22 cellular contexts compared by ENCODE assay signal in genomic region chr6:166592818-166593217, GRCh38. TPM values are rescaled to one million over a fixed set of nuclear protein-coding genes. Genes with fewer than 3 reads are reported as not detected.
DNase-seq lines count a peak whose midpoint lies in the region; ATAC-seq and TF ChIP-seq lines count a peak whose summit lies in the region.
"Had no signal": no experiment of that assay in that cellular context is flagged by ENCODE, and none has a peak within 500 bp of the region (broad histone marks: within the 10 kb centered on the region; RNA-seq: fewer than 3 reads in every experiment).

No MANE protein-coding gene starts in this region.

- no peaks in the 10 kb centered on the region for H3K9me3 Mint-ChIP-seq in activated CD8-positive, alpha-beta memory T cell treated with anti-CD3 and anti-CD28 coated beads, Interleukin-2, amount 10 ng/mL, durations not matched to agents 7 days and 5 days (ENCODE audit: low read depth)
- H3K9me3 Mint-ChIP-seq: activated CD4-positive, alpha-beta memory T cell treated with anti-CD3 and anti-CD28 coated beads for 36 hours; activated T-helper 1 cell treated with anti-CD3 and anti-CD28 coated beads, Interleukin-12 subunit alpha, Interleukin-12 subunit beta, Interleukin-2, Interleukin-4 antibody, amounts not matched to agents 30 ng/mL and 10 ng/mL and 1 ng/mL, durations not matched to agents 14 hours and 24 hours and 36 hours; CD14-positive monocyte; mesothelial cell of epicardium; neural crest cell; stimulated activated naive CD8-positive, alpha-beta T cell treated with anti-CD3 and anti-CD28 coated beads, Interleukin-15, amount 100 ng/mL, for 72 hours had no signal

- CTCF ChIA-PET in activated CD8-positive, alpha-beta memory T cell treated with anti-CD3 and anti-CD28 coated beads, Interleukin-2, amount 10 ng/mL, durations not matched to agents 7 days and 5 days (lab: Charles Lee), result no interaction called here

- no peak for TF ChIP-seq POLR2A in spleen (IDR thresholded peaks at IDR 0.05)

- H3K4me2 ChIP-seq in skeletal muscle satellite cell (ENCODE audit: low read length), result no peak overlapping the region
- H3K4me2 ChIP-seq: A549 had no signal

- H3K4me1 ChIP-seq in skeletal muscle satellite cell (ENCODE audit: control insufficient read depth, insufficient read depth, low read length) (peaks cover 74% of the 10 kb centered on the region), spleen (peaks cover 14 to 38% (median 31%) of the 10 kb centered on the region in 6 donors)
- H3K4me1 ChIP-seq: A549 had no signal

- H3K27me3 ChIP-seq in skeletal muscle satellite cell (ENCODE audit: control insufficient read depth, insufficient read depth, low read length), result no peaks in the 10 kb centered on the region
- H3K27me3 ChIP-seq in spleen (replicated peaks in 1 of 7), result no peaks in the 10 kb centered on the region

- H3K36me3 ChIP-seq in skeletal muscle satellite cell (ENCODE audit: insufficient read depth, low read length), result peaks cover 20% of the 10 kb centered on the region
- no peaks in the 10 kb centered on the region for H3K36me3 ChIP-seq in spleen
- H3K36me3 ChIP-seq: WERI-Rb-1 had no signal

- peak; percentile 29 for DNase-seq in activated CD8-positive, alpha-beta memory T cell treated with anti-CD3 and anti-CD28 coated beads, Interleukin-2, amount 10 ng/mL, durations not matched to agents 7 days and 5 days
- DNase-seq in activated CD8-positive, alpha-beta memory T cell treated with anti-CD3 and anti-CD28 coated beads, Interleukin-2, amount 50 U/mL, for 4 hours, result no peak
- DNase-seq in amniotic epithelial cell (ENCODE audit: low read depth) (peak; percentile 89), fibroblast of pulmonary artery (ENCODE audit: low read depth) (peak; percentile 53), hippocampal formation (lab: John Stamatoyannopoulos, UW) (no peak), spleen (no peak)
- DNase-seq: activated CD4-positive, alpha-beta memory T cell treated with anti-CD3 and anti-CD28 coated beads for 36 hours; hypothalamus; MM.1S; NCI-H1930; NCI-H446 treated with DMSO at 0.1 percent for 48 hours; stimulated activated naive CD8-positive, alpha-beta T cell treated with anti-CD3 and anti-CD28 coated beads, Interleukin-15, amount 100 ng/mL, for 72 hours; SW 1271; WERI-Rb-1 had no signal

- no peak for ATAC-seq in activated CD8-positive, alpha-beta memory T cell treated with anti-CD3 and anti-CD28 coated beads, Interleukin-2, amount 10 ng/mL, durations not matched to agents 7 days and 5 days
- ATAC-seq in GM21825 (IDR thresholded peaks at IDR 0.05; ENCODE audit: unreplicated experiment), result no peak
- ATAC-seq: A549; stimulated activated naive CD8-positive, alpha-beta T cell treated with anti-CD3 and anti-CD28 coated beads, Interleukin-15, amount 100 ng/mL, for 72 hours had no signal

- WGBS in spleen, 5 donors, result 82 to 92% (median 84%) methylated on average over 9 of the region's 9 CpGs

- H3K27me3 Mint-ChIP-seq in activated CD8-positive, alpha-beta memory T cell treated with anti-CD3 and anti-CD28 coated beads, Interleukin-2, amount 10 ng/mL, durations not matched to agents 7 days and 5 days, result no peaks in the 10 kb centered on the region
- H3K27me3 Mint-ChIP-seq: activated CD4-positive, alpha-beta memory T cell treated with anti-CD3 and anti-CD28 coated beads for 36 hours; activated naive CD8-positive, alpha-beta T cell; stimulated activated naive CD8-positive, alpha-beta T cell treated with anti-CD3 and anti-CD28 coated beads, Interleukin-15, amount 100 ng/mL, for 72 hours had no signal

- no peaks in the 10 kb centered on the region for H3K9me3 ChIP-seq in skeletal muscle satellite cell (replicated peaks; ENCODE audit: low read length)
- H3K9me3 ChIP-seq in spleen, result no peaks in the 10 kb centered on the region
- H3K9me3 ChIP-seq: A549 had no signal

- no peak overlapping the region for H3K27ac Mint-ChIP-seq in activated CD8-positive, alpha-beta memory T cell treated with anti-CD3 and anti-CD28 coated beads, Interleukin-2, amount 10 ng/mL, durations not matched to agents 7 days and 5 days
- H3K27ac Mint-ChIP-seq: activated CD4-positive, alpha-beta memory T cell treated with anti-CD3 and anti-CD28 coated beads for 36 hours; activated naive CD8-positive, alpha-beta T cell; activated T-helper 1 cell treated with anti-CD3 and anti-CD28 coated beads, Interleukin-12 subunit alpha, Interleukin-12 subunit beta, Interleukin-2, Interleukin-4 antibody, amounts not matched to agents 30 ng/mL and 10 ng/mL and 1 ng/mL, durations not matched to agents 14 hours and 24 hours and 36 hours; mesothelial cell of epicardium; stimulated activated naive CD8-positive, alpha-beta T cell treated with anti-CD3 and anti-CD28 coated beads, Interleukin-15, amount 100 ng/mL, for 72 hours had no signal

- H3K36me3 Mint-ChIP-seq in activated CD8-positive, alpha-beta memory T cell treated with anti-CD3 and anti-CD28 coated beads, Interleukin-2, amount 10 ng/mL, durations not matched to agents 7 days and 5 days, result no peaks in the 10 kb centered on the region
- H3K36me3 Mint-ChIP-seq: activated CD4-positive, alpha-beta memory T cell treated with anti-CD3 and anti-CD28 coated beads for 36 hours; CD14-positive monocyte had no signal

- intact Hi-C loops in spleen (cut with DNase I; ENCODE audit: low total_unique reads), result no loop called here

- peak overlapping the region; percentile 11 for H3K9ac ChIP-seq in skeletal muscle satellite cell (ENCODE audit: low read depth, low read length)

- no peak overlapping the region for H3K4me3 Mint-ChIP-seq in activated CD8-positive, alpha-beta memory T cell treated with anti-CD3 and anti-CD28 coated beads, Interleukin-2, amount 10 ng/mL, durations not matched to agents 7 days and 5 days
- H3K4me3 Mint-ChIP-seq: activated CD4-positive, alpha-beta memory T cell treated with anti-CD3 and anti-CD28 coated beads for 36 hours; activated naive CD8-positive, alpha-beta T cell; activated T-helper 1 cell treated with anti-CD3 and anti-CD28 coated beads, Interleukin-12 subunit alpha, Interleukin-12 subunit beta, Interleukin-2, Interleukin-4 antibody, amounts not matched to agents 30 ng/mL and 10 ng/mL and 1 ng/mL, durations not matched to agents 14 hours and 24 hours and 36 hours; CD14-positive monocyte; mesothelial cell of epicardium; neural crest cell; stimulated activated naive CD8-positive, alpha-beta T cell treated with anti-CD3 and anti-CD28 coated beads, Interleukin-15, amount 100 ng/mL, for 72 hours had no signal

- H3K4me3 ChIP-seq in fibroblast of pulmonary artery (replicated peaks; ENCODE audit: low read depth, low read length) (no peak overlapping the region), skeletal muscle satellite cell (ENCODE audit: low read length) (no peak overlapping the region), spleen (no peak overlapping the region)
- H3K4me3 ChIP-seq: A549 had no signal

- H3K27ac ChIP-seq in spleen, result no peak overlapping the region
- H3K27ac ChIP-seq: A549, WERI-Rb-1 had no signal

- H3K4me1 Mint-ChIP-seq in activated CD8-positive, alpha-beta memory T cell treated with anti-CD3 and anti-CD28 coated beads, Interleukin-2, amount 10 ng/mL, durations not matched to agents 7 days and 5 days, result peaks cover 13% of the 10 kb centered on the region

- no peak for TF ChIP-seq CTCF in fibroblast of pulmonary artery (IDR thresholded peaks at IDR 0.05; ENCODE audit: low read length, missing control alignments)
- TF ChIP-seq CTCF in spleen (IDR thresholded peaks at IDR 0.05 in 8 of 11, conservative IDR thresholded peaks at IDR 0.05 in 3 of 11), result no peak

RNA-seq across cellular contexts. Expression of gene RAMACL, which starts 6.3 kb away (rescaled TPM):
- under 1 TPM; 0.14 to 0.29 TPM for total RNA-seq in activated CD8-positive, alpha-beta memory T cell treated with anti-CD3 and anti-CD28 coated beads, Interleukin-2, amount 10 ng/mL, durations not matched to agents 7 days and 5 days
- total RNA-seq in skeletal muscle satellite cell (2012; rRNA removed), result 2.6 and 3.5 TPM in 2 replicates
- 1 to 10 TPM; 2.2 to 6.9 (median 5.4) TPM for total RNA-seq in spleen
- polyA plus RNA-seq in spleen, result under 1 TPM; 0.23 to 0.38 (median 0.26) TPM

RNA-seq across cellular contexts. Expression of gene RPS6KA2, which starts 34.2 kb away (rescaled TPM):
- 1 to 10 TPM; 4.5 to 5.4 TPM for total RNA-seq in activated CD8-positive, alpha-beta memory T cell treated with anti-CD3 and anti-CD28 coated beads, Interleukin-2, amount 10 ng/mL, durations not matched to agents 7 days and 5 days
- 58.8 and 60.7 TPM in 2 replicates for total RNA-seq in skeletal muscle satellite cell (2012; rRNA removed)
- total RNA-seq in spleen, result 100 to 1,000 TPM in 2 of 7 donors, 10 to 100 TPM in 5; 45.9 to 123 (median 71.0) TPM
- 10 to 100 TPM in 1 of 3 donors, 1 to 10 TPM in 2; 7.6 to 26.3 (median 8.7) TPM for polyA plus RNA-seq in spleen

Comparison
In these comparisons a context has a peak if more than half of its experiments do, and no peak if none do; other contexts are left out.
1. DNase-seq: peak in activated CD8-positive, alpha-beta memory T cell treated with anti-CD3 and anti-CD28 coated beads, Interleukin-2, amount 10 ng/mL, durations not matched to agents 7 days and 5 days (single experiment), amniotic epithelial cell (single experiment) and fibroblast of pulmonary artery (single experiment); none in activated CD8-positive, alpha-beta memory T cell treated with anti-CD3 and anti-CD28 coated beads, Interleukin-2, amount 50 U/mL, for 4 hours (single experiment), hippocampal formation (0 of 2) and spleen (single experiment).
2. RNA of gene RPS6KA2, which starts 34.2 kb away (total RNA-seq): 45.9 to 123 TPM in spleen; 4.5 to 5.4 TPM in activated CD8-positive, alpha-beta memory T cell treated with anti-CD3 and anti-CD28 coated beads, Interleukin-2, amount 10 ng/mL, durations not matched to agents 7 days and 5 days; every median in the first group is over 4 times any median in the second.